ENCODE assay signal across 18 cellular contexts in genomic region chr13:35618565-35619083, GRCh38.
DNase-seq lines count a peak whose midpoint lies in the region; ATAC-seq, FAIRE-seq and TF ChIP-seq lines count a peak whose summit lies in the region.
"Had no signal": no experiment of that assay in that cellular context is flagged by ENCODE, and none has a peak within 500 bp of the region (broad histone marks: within the 10 kb centered on the region; RNA-seq: fewer than 3 reads in every experiment).

No MANE protein-coding gene starts in this region.

- DNase-seq in D721Med (ENCODE audit: insufficient read length, low spot score) (no peak), SK-N-SH (peak; percentile 30), glutamatergic neuron (no peak), foreskin keratinocyte (no peak), mucosa of descending colon (no peak), NAMALWA (ENCODE audit: low spot score) (no peak)
- DNase-seq: CD8-positive, alpha-beta memory T cell; DMS53; DMS79 treated with DMSO at 0.1 percent for 48 hours; GF-D8; H9 had no signal

- H3K4me3 Mint-ChIP-seq in glutamatergic neuron (ENCODE audit: unreplicated experiment) = no peak overlapping the region
- H3K4me3 Mint-ChIP-seq: CD4-positive, CD25-positive, alpha-beta regulatory T cell; CD8-positive, alpha-beta memory T cell; GM23338; H9 had no signal

- no peak overlapping the region for H2AFZ ChIP-seq in SK-N-SH (ENCODE audit: low read depth)
- H2AFZ ChIP-seq: GM23338 had no signal

- H3K4me1 Mint-ChIP-seq in glutamatergic neuron (ENCODE audit: low read depth, unreplicated experiment) = peaks cover 38% of the 10 kb centered on the region

- 62% methylated on average over 5 of the region's 5 CpGs for WGBS in SK-N-SH (ENCODE audit: low lambda C conversion rate)

- H3K4me3 ChIP-seq in SK-N-SH (ENCODE audit: low read depth in 2 of 2, low read length in 1 of 2) = no peak overlapping the region
- H3K4me3 ChIP-seq in mucosa of descending colon = no peak overlapping the region
- H3K4me3 ChIP-seq: BLaER1, GM23338 had no signal

- H3K9me2 ChIP-seq in SK-N-SH = no peaks in the 10 kb centered on the region

- POLR2A ChIA-PET in SK-N-SH (lab: Yijun Ruan, JAX) = interaction anchor here (0.7 kb wide), 1 partner anchor 142 kb away, joined by 3 read pairs; the partner anchor contains the start of gene MAB21L1

- no peaks in the 10 kb centered on the region for H3F3A ChIP-seq in SK-N-SH (replicated peaks; ENCODE audit: insufficient read depth)

- H3K9me3 Mint-ChIP-seq in glutamatergic neuron (ENCODE audit: unreplicated experiment) = peaks cover 6% of the 10 kb centered on the region
- H3K9me3 Mint-ChIP-seq: GM23338, H9 had no signal

- peaks cover 0 to 5% of the 10 kb centered on the region in 2 experiments for H3K36me3 ChIP-seq in SK-N-SH (replicated peaks in 1 of 2; ENCODE audit: control insufficient read depth in 1 of 2, insufficient read depth in 2 of 2, low read length in 1 of 2)
- no peaks in the 10 kb centered on the region for H3K36me3 ChIP-seq in mucosa of descending colon (ENCODE audit: low read depth)
- H3K36me3 ChIP-seq: BLaER1 had no signal

- CTCF ChIA-PET in SK-N-SH (lab: Yijun Ruan, JAX) = interaction anchor here (1.0 to 1.3 kb wide), 3 partner anchors 12 to 91 kb away, joined by 3 to 4 read pairs (median 3); no protein-coding TSS in a partner anchor

- intact Hi-C loops in mucosa of descending colon (cut with DNase I, micrococcal nuclease) = no loop called here

- H3K36me3 Mint-ChIP-seq in glutamatergic neuron (ENCODE audit: unreplicated experiment) = no peaks in the 10 kb centered on the region
- H3K36me3 Mint-ChIP-seq: CD4-positive, CD25-positive, alpha-beta regulatory T cell; CD8-positive, alpha-beta memory T cell had no signal

- no peak for TF ChIP-seq RAD21 in SK-N-SH (IDR thresholded peaks at IDR 0.05; ENCODE audit: low read length)

- H3K9ac ChIP-seq in SK-N-SH = no peak overlapping the region
- H3K9ac ChIP-seq: BLaER1 had no signal

- H3K4me1 ChIP-seq in SK-N-SH (ENCODE audit: control insufficient read depth in 1 of 2, insufficient read depth in 2 of 2, low read depth in 1 of 2, low read length in 1 of 2) = peaks cover 0 to 18% of the 10 kb centered on the region in 2 experiments; a peak in 2 of 4 replicates
- H3K4me1 ChIP-seq in foreskin keratinocyte = peaks cover 7% of the 10 kb centered on the region
- H3K4me1 ChIP-seq in mucosa of descending colon (ENCODE audit: low read depth) = no peaks in the 10 kb centered on the region
- H3K4me1 ChIP-seq: BLaER1 had no signal

- H3K27ac Mint-ChIP-seq in glutamatergic neuron (ENCODE audit: unreplicated experiment) = peak overlapping the region; percentile 22
- H3K27ac Mint-ChIP-seq: GM23338, H9 had no signal

- H3K9me3 ChIP-seq in SK-N-SH = no peaks in the 10 kb centered on the region
- no peaks in the 10 kb centered on the region for H3K9me3 ChIP-seq in mucosa of descending colon
- H3K9me3 ChIP-seq: BLaER1 had no signal

- ATAC-seq in foreskin keratinocyte = no peak
- no peak for ATAC-seq in mucosa of descending colon
- ATAC-seq: GM23338, HCT116 had no signal

- peak; percentile 67 for FAIRE-seq in D721Med (lab: Jason Lieb, UNC)
- FAIRE-seq: GM12891, GM18507 had no signal

- H3K27ac ChIP-seq in SK-N-SH (ENCODE audit: low read depth in 2 of 2, low read length in 1 of 2) (peak overlapping the region in 1 of 2 experiments; percentile 76; a peak in 2 of 4 replicates), foreskin keratinocyte (no peak overlapping the region)
- H3K27ac ChIP-seq: BLaER1, C4-2B had no signal

- peaks cover 6% of the 10 kb centered on the region for H3K27me3 Mint-ChIP-seq in glutamatergic neuron (ENCODE audit: unreplicated experiment)
- H3K27me3 Mint-ChIP-seq: CD4-positive, CD25-positive, alpha-beta regulatory T cell; CD8-positive, alpha-beta memory T cell had no signal

- no peak overlapping the region for H3K4me2 ChIP-seq in SK-N-SH
- H3K4me2 ChIP-seq: BLaER1, GM23338 had no signal

- H3K27me3 ChIP-seq in SK-N-SH (ENCODE audit: insufficient read depth) (no peaks in the 10 kb centered on the region), foreskin keratinocyte (no peaks in the 10 kb centered on the region)
- H3K27me3 ChIP-seq: BLaER1 had no signal

- H4K20me1 ChIP-seq in SK-N-SH (ENCODE audit: insufficient read depth) = no peaks in the 10 kb centered on the region
- H4K20me1 ChIP-seq: BLaER1 had no signal

- peak; percentile 10 to 72; a peak in 2 of 4 replicates for TF ChIP-seq EP300 in SK-N-SH (IDR thresholded peaks at IDR 0.05; ENCODE audit: borderline replicate concordance in 1 of 2, low read depth in 1 of 2, low read length in 1 of 2)

- TF ChIP-seq CTCF in D721Med (IDR thresholded peaks at IDR 0.05; ENCODE audit: insufficient read depth, missing control alignments) = no peak
- TF ChIP-seq CTCF in SK-N-SH (IDR thresholded peaks at IDR 0.05) = no peak
- no peak for TF ChIP-seq CTCF in glutamatergic neuron (IDR thresholded peaks at IDR 0.05; ENCODE audit: partially characterized antibody, unreplicated experiment)
- no peak for TF ChIP-seq CTCF in foreskin keratinocyte (conservative IDR thresholded peaks at IDR 0.05)
- no peak for TF ChIP-seq CTCF in mucosa of descending colon (IDR thresholded peaks at IDR 0.05)

- H3K79me2 ChIP-seq in SK-N-SH (ENCODE audit: insufficient read depth) = no peaks in the 10 kb centered on the region

TF ChIP-seq in SK-N-SH, 30 proteins besides CTCF, POLR2A, EP300 and RAD21 (continues in another document):
- TF ChIP-seq EZH2phosphoT487 (IDR thresholded peaks at IDR 0.05; ENCODE audit: borderline replicate concordance, low read depth) = no peak
- TF ChIP-seq FOSL2 (IDR thresholded peaks at IDR 0.05; ENCODE audit: borderline replicate concordance, low read depth) = no peak
- TF ChIP-seq MXI1 (IDR thresholded peaks at IDR 0.05; ENCODE audit: low read depth, low read length) = no peak; the same call in 1 of the 2 replicates
- TF ChIP-seq RFX5 (IDR thresholded peaks at IDR 0.05; ENCODE audit: low read length) = no peak
- no peak for TF ChIP-seq YY1 (IDR thresholded peaks at IDR 0.05; ENCODE audit: low read depth)
- no peak for TF ChIP-seq RXRA (IDR thresholded peaks at IDR 0.05; ENCODE audit: borderline replicate concordance, low read depth)
- TF ChIP-seq PBX3 (IDR thresholded peaks at IDR 0.05) = peak; percentile 49
- TF ChIP-seq TCF12 (IDR thresholded peaks at IDR 0.05) = peak; percentile 60
- no peak for TF ChIP-seq FOXJ3 (CRISPR knock-in tag; IDR thresholded peaks at IDR 0.05)
- no peak for TF ChIP-seq REST (IDR thresholded peaks at IDR 0.05; ENCODE audit: low read depth, low read length)
- no peak for TF ChIP-seq IRF3 (IDR thresholded peaks at IDR 0.05; ENCODE audit: low read depth, low read length)
- 0 out of 2 replicates have a peak, but pooled peaks have one; percentile 5 for TF ChIP-seq RCOR1 (IDR thresholded peaks at IDR 0.05; ENCODE audit: low read length)
- TF ChIP-seq TAF1 (IDR thresholded peaks at IDR 0.05; ENCODE audit: borderline replicate concordance, low read depth, low read length) = no peak
